Comparison of ENCODE assay signal across 15 cellular contexts in genomic region chr19:46102333-46102732, GRCh38. TPM values are rescaled to one million over a fixed set of nuclear protein-coding genes. Genes with fewer than 3 reads are reported as not detected.
"Had no signal": no experiment of that assay in that cellular context is flagged by ENCODE, and none has a peak within 500 bp of the region (broad histone marks: within the 10 kb centered on the region; RNA-seq: fewer than 3 reads in every experiment).

No MANE protein-coding gene starts in this region.

RNA-seq across cellular contexts. Expression of gene IGFL3, which starts 22.2 kb away (rescaled TPM):
- total RNA-seq: activated B cell treated with CpG ODN at 0.5 μM for 24 hours; activated CD4-positive, alpha-beta memory T cell treated with anti-CD3 and anti-CD28 coated beads for 36 hours; activated CD4-positive, alpha-beta memory T cell treated with anti-CD3 and anti-CD28 coated beads, Interleukin-2, amount 10 ng/mL, durations not matched to agents 7 days and 5 days; activated CD4-positive, alpha-beta T cell treated with anti-CD3 and anti-CD28 coated beads for 36 hours; activated CD4-positive, alpha-beta T cell treated with anti-CD3 and anti-CD28 coated beads, Interleukin-2, amount 10 ng/mL, durations not matched to agents 24 days and 14 days; activated CD4-positive, alpha-beta T cell treated with anti-CD3 and anti-CD28 coated beads, Interleukin-2, amount 10 ng/mL, durations not matched to agents 7 days and 5 days; activated CD8-positive, alpha-beta memory T cell treated with anti-CD3 and anti-CD28 coated beads for 36 hours; activated CD8-positive, alpha-beta memory T cell treated with anti-CD3 and anti-CD28 coated beads, Interleukin-2, amount 10 ng/mL, durations not matched to agents 7 days and 5 days; activated CD8-positive, alpha-beta T cell treated with anti-CD3 and anti-CD28 coated beads for 36 hours; activated CD8-positive, alpha-beta T cell treated with anti-CD3 and anti-CD28 coated beads, Interleukin-2, amount 10 ng/mL, durations not matched to agents 7 days and 5 days; T-cell; T-helper 1 cell treated with Interleukin-12 subunit alpha and Interleukin-12 subunit beta and Interleukin-4 antibody, amounts not matched to agents 30 ng/mL and 1 ng/mL, for 36 hours; T-helper 17 cell; T-helper 2 cell treated with Interferon-gamma antibody and Interleukin-4, amounts not matched to agents 100 ng/mL and 5 ng/mL, for 36 hours; WTC11 had no signal

RNA-seq across cellular contexts. Expression of gene IGFL2, which starts 45.7 kb away (rescaled TPM):
- total RNA-seq: activated B cell treated with CpG ODN at 0.5 μM for 24 hours; activated CD4-positive, alpha-beta memory T cell treated with anti-CD3 and anti-CD28 coated beads for 36 hours; activated CD4-positive, alpha-beta memory T cell treated with anti-CD3 and anti-CD28 coated beads, Interleukin-2, amount 10 ng/mL, durations not matched to agents 7 days and 5 days; activated CD4-positive, alpha-beta T cell treated with anti-CD3 and anti-CD28 coated beads for 36 hours; activated CD4-positive, alpha-beta T cell treated with anti-CD3 and anti-CD28 coated beads, Interleukin-2, amount 10 ng/mL, durations not matched to agents 7 days and 5 days; activated CD8-positive, alpha-beta memory T cell treated with anti-CD3 and anti-CD28 coated beads for 36 hours; activated CD8-positive, alpha-beta memory T cell treated with anti-CD3 and anti-CD28 coated beads, Interleukin-2, amount 10 ng/mL, durations not matched to agents 7 days and 5 days; activated CD8-positive, alpha-beta T cell treated with anti-CD3 and anti-CD28 coated beads for 36 hours; activated CD8-positive, alpha-beta T cell treated with anti-CD3 and anti-CD28 coated beads, Interleukin-2, amount 10 ng/mL, durations not matched to agents 7 days and 5 days; T-helper 1 cell treated with Interleukin-12 subunit alpha and Interleukin-12 subunit beta and Interleukin-4 antibody, amounts not matched to agents 30 ng/mL and 1 ng/mL, for 36 hours; WTC11 had no signal
